In the genomic region with DNA sequence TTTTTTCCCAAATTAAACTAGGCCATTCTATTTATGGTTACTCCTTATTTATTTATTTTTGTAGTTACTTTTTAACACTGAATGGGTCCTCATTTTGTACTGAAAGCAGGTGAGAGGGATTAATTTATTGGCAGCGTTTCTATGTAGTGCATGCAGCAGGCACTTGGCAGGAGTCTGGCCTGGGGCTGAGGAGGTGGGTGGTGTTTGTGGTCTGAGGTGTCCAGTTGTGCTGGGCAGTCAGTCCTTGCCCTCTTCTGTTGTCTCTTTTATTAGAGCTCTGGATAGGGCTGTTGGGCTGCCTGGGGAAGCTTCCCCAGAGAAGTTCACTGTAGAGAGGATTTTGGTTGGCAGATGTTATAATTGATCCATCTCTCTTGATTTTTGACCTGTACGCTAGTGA, we compare ENCODE assay signal across 1 cellular context.
TF ChIP-seq lines count a peak whose summit lies in the region.

No MANE protein-coding gene starts in this region.

TF ChIP-seq in endothelial cell of umbilical vein, 7 proteins besides CTCF, POLR2A, EP300 and RAD21 (continued from another document):
- TF ChIP-seq, protein P1, sequence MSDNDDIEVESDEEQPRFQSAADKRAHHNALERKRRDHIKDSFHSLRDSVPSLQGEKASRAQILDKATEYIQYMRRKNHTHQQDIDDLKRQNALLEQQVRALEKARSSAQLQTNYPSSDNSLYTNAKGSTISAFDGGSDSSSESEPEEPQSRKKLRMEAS (IDR thresholded peaks at IDR 0.05; ENCODE audit: insufficient read depth, insufficient read length) = no peak
- TF ChIP-seq GATA2 (IDR thresholded peaks at IDR 0.05; ENCODE audit: insufficient read depth, insufficient read length, low read depth, low read length) (no peak), EZH2 (IDR thresholded peaks at IDR 0.05; ENCODE audit: borderline replicate concordance, low read depth, low read length, severe bottlenecking) (no peak)
